In genomic region chr4:53453385-53453784, GRCh38 we compare ENCODE assay signal across 30 cellular contexts.
"Had no signal": no experiment of that assay in that cellular context is flagged by ENCODE, and none has a peak within 500 bp of the region (broad histone marks: within the 10 kb centered on the region; RNA-seq: fewer than 3 reads in every experiment).

No MANE protein-coding gene starts in this region.

- H3K4me1 ChIP-seq: ascending aorta, prostate gland, sigmoid colon, upper lobe of left lung had no signal

- H3K27ac ChIP-seq: ascending aorta, heart left ventricle, left ventricle myocardium inferior, pancreas, prostate gland, sigmoid colon, thyroid gland, upper lobe of left lung, WERI-Rb-1 had no signal

- H3K4me2 ChIP-seq: smooth muscle cell had no signal

- H3K4me3 ChIP-seq: ascending aorta, heart left ventricle, left ventricle myocardium inferior, lung, mucosa of descending colon, pancreas, prostate gland, sigmoid colon, smooth muscle cell, thyroid gland, upper lobe of left lung had no signal

- H3K9me3 ChIP-seq: ascending aorta, heart left ventricle, left ventricle myocardium inferior, mucosa of descending colon, pancreas, prostate gland, sigmoid colon, thyroid gland, upper lobe of left lung had no signal

- DNase-seq: activated CD4-positive, alpha-beta memory T cell treated with anti-CD3 and anti-CD28 coated beads, Interleukin-2, amount 10 ng/mL, durations not matched to agents 7 days and 5 days; activated CD4-positive, alpha-beta T cell treated with anti-CD3 and anti-CD28 coated beads, Interleukin-2, amount 10 ng/mL, durations not matched to agents 7 days and 5 days; activated CD8-positive, alpha-beta memory T cell treated with anti-CD3 and anti-CD28 coated beads, Interleukin-2, amount 50 U/mL, for 48 hours; activated gamma-delta T cell; activated naive CD4-positive, alpha-beta T cell treated with anti-CD3 and anti-CD28 coated beads, Interleukin-2, amount 10 ng/mL, durations not matched to agents 7 days and 5 days; activated naive CD8-positive, alpha-beta T cell treated with anti-CD3 and anti-CD28 coated beads, Interleukin-2, amount 10 ng/mL, durations not matched to agents 7 days and 5 days; activated T-cell treated with anti-CD3 and anti-CD28 coated beads, Interleukin-2, amount 50 U/mL, for 24 hours; caudate nucleus; hypothalamus; left ventricle myocardium inferior; mucosa of descending colon; naive B cell; pancreas; sigmoid colon; stimulated activated CD4-positive, alpha-beta T cell treated with anti-CD3 and anti-CD28 coated beads, Interleukin-1b, Interleukin-23, amount 100 ng/mL, for 48 hours; stimulated activated CD4-positive, alpha-beta T cell treated with anti-CD3 and anti-CD28 coated beads, Interleukin-4, amount 100 ng/mL, for 4 hours; stimulated activated CD8-positive, alpha-beta memory T cell treated with anti-CD3 and anti-CD28 coated beads, Interleukin-4, amount 100 ng/mL, for 48 hours; stimulated activated naive CD8-positive, alpha-beta T cell treated with anti-CD3 and anti-CD28 coated beads, Interleukin-15, amount 100 ng/mL, for 72 hours; T1000; upper lobe of left lung; WERI-Rb-1 had no signal

- H3K36me3 ChIP-seq: prostate gland had no signal

- H3K27me3 ChIP-seq: ascending aorta, heart left ventricle, pancreas, sigmoid colon, thyroid gland, upper lobe of left lung had no signal

- ATAC-seq: activated CD4-positive, CD25-positive, alpha-beta regulatory T cell treated with anti-CD3 and anti-CD28 coated beads, Interleukin-2, amount 50 U/mL, for 24 hours; esophagus mucosa; heart left ventricle; mucosa of descending colon; pancreas; stimulated activated memory B cell treated with anti-CD40 and anti-IgM and Interleukin-4, amounts not matched to agents 10 μg/mL and 1 μg/mL and 100 μg/mL, for 72 hours; stimulated activated naive CD8-positive, alpha-beta T cell treated with anti-CD3 and anti-CD28 coated beads, Interleukin-15, amount 100 ng/mL, for 72 hours had no signal
